ENCODE assay signal across 27 cellular contexts in the genomic region with DNA sequence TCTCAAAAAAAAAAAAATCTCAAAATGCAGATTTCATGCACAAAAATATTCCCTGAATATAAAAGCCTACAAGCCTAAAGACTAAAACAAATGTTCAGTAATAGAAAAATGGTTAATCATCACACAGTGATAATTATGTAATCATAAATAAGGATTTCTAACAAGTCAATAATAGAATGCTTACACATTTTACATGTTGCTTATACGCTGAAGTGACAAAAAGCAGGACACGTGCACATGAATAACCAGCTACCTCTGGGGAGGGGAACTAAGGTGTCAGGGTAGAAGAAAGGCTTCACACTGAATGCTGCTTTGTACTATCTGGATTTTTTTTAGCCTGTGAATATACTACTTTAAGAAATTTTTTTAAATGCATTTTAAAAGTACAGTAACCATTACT.
"Had no signal": no experiment of that assay in that cellular context is flagged by ENCODE, and none has a peak within 500 bp of the region (broad histone marks: within the 10 kb centered on the region; RNA-seq: fewer than 3 reads in every experiment).

No MANE protein-coding gene starts in this region.

- H3K27me3 Mint-ChIP-seq: dendritic cell treated with granulocyte-macrophage colony-stimulating factor and Interleukin-4, amounts not matched to agents 40 ng/mL and 50 ng/mL, for 4 days; effector memory CD8-positive, alpha-beta T cell had no signal

- H3K9me3 ChIP-seq: colonic mucosa, esophagus muscularis mucosa, esophagus squamous epithelium, gastroesophageal sphincter, heart left ventricle, heart right ventricle had no signal

- DNase-seq: colonic mucosa; cortex of kidney; dermis blood vessel endothelial cell; dorsolateral prefrontal cortex; effector CD4-positive, alpha-beta T cell; effector CD8-positive, alpha-beta T cell; effector memory CD4-positive, alpha-beta T cell; effector memory CD8-positive, alpha-beta T cell; endodermal cell; erythroblast; esophagus squamous epithelium; foreskin fibroblast; foreskin keratinocyte; foreskin melanocyte; glutamatergic neuron; head of caudate nucleus; heart left ventricle; heart right ventricle had no signal

- H3K27me3 ChIP-seq: colonic mucosa, dorsolateral prefrontal cortex, esophagus muscularis mucosa, esophagus squamous epithelium, foreskin keratinocyte, gastroesophageal sphincter, heart left ventricle, heart right ventricle had no signal

- H3K27ac Mint-ChIP-seq: dendritic cell treated with granulocyte-macrophage colony-stimulating factor and Interleukin-4, amounts not matched to agents 40 ng/mL and 50 ng/mL, for 4 days; effector memory CD8-positive, alpha-beta T cell; endodermal cell had no signal

- H3K4me3 ChIP-seq: colonic mucosa, coronary artery, dorsolateral prefrontal cortex, esophagus muscularis mucosa, esophagus squamous epithelium, gastroesophageal sphincter, heart left ventricle, heart right ventricle had no signal

- H3K4me1 ChIP-seq: colonic mucosa, esophagus muscularis mucosa, esophagus squamous epithelium, foreskin keratinocyte, gastroesophageal sphincter, heart left ventricle, heart right ventricle had no signal

- H3K4me3 Mint-ChIP-seq: dendritic cell treated with granulocyte-macrophage colony-stimulating factor and Interleukin-4, amounts not matched to agents 40 ng/mL and 50 ng/mL, for 4 days; effector memory CD8-positive, alpha-beta T cell; endodermal cell had no signal

- ATAC-seq: effector memory CD8-positive, alpha-beta T cell; esophagus mucosa; foreskin keratinocyte; gastroesophageal sphincter; heart left ventricle; heart right ventricle had no signal

- H3K27ac ChIP-seq: colonic mucosa, coronary artery, dorsolateral prefrontal cortex, epithelial cell of prostate, esophagus muscularis mucosa, esophagus squamous epithelium, foreskin keratinocyte, gastroesophageal sphincter, heart left ventricle, heart right ventricle had no signal

- H3K4me1 Mint-ChIP-seq: endodermal cell had no signal

- FAIRE-seq: colon, endometrium, frontal cortex had no signal

- H3K9me3 Mint-ChIP-seq: dendritic cell treated with granulocyte-macrophage colony-stimulating factor and Interleukin-4, amounts not matched to agents 40 ng/mL and 50 ng/mL, for 4 days; effector memory CD8-positive, alpha-beta T cell; endodermal cell had no signal
